Comparison of ENCODE assay signal across 1 cellular context in genomic region chr1:8878448-8879347, GRCh38.
TF ChIP-seq lines count a peak whose summit lies in the region.

Gene ENO1, minus strand, starts transcription at chr1:8878686. Its CDS starts 3,778 bp downstream, at chr1:8874908.

TF ChIP-seq in GM12878, 131 proteins besides CTCF, POLR2A, EP300 and RAD21 (continued from another document and continues in another):
- no peak for TF ChIP-seq RCOR1 (conservative IDR thresholded peaks at IDR 0.05; ENCODE audit: low read depth, low read length)
- peak; percentile 85; the same call in 1 of the 2 replicates for TF ChIP-seq SMARCA5 (IDR thresholded peaks at IDR 0.05)
- TF ChIP-seq E2F4 (IDR thresholded peaks at IDR 0.05; ENCODE audit: low read depth, low read length), result no peak
- no peak for TF ChIP-seq EZH2 (IDR thresholded peaks at IDR 0.05; ENCODE audit: borderline replicate concordance, control insufficient read depth, low read depth, low read length)
- peak; percentile 52; the same call in 1 of the 2 replicates for TF ChIP-seq RELB (IDR thresholded peaks at IDR 0.05; ENCODE audit: low read depth)
- TF ChIP-seq ZSCAN29 (IDR thresholded peaks at IDR 0.05), result peak; percentile 43; the same call in 1 of the 2 replicates
- no peak for TF ChIP-seq SKIL (IDR thresholded peaks at IDR 0.05; ENCODE audit: low read depth, poor library complexity, severe bottlenecking)
- peak; percentile 72 for TF ChIP-seq SPI1 (IDR thresholded peaks at IDR 0.05; ENCODE audit: borderline replicate concordance, insufficient read depth, low read depth, low read length)
- no peak for TF ChIP-seq IKZF2 (IDR thresholded peaks at IDR 0.05)
- TF ChIP-seq REST (IDR thresholded peaks at IDR 0.05; ENCODE audit: low read depth, low read length), result 0 out of 2 replicates have a peak, but pooled peaks have one; percentile 11
- TF ChIP-seq CBX3 (IDR thresholded peaks at IDR 0.05; ENCODE audit: borderline replicate concordance, low read depth), result no peak
- peak; percentile 92 for TF ChIP-seq CHD2 (IDR thresholded peaks at IDR 0.05; ENCODE audit: borderline replicate concordance, low read depth, low read length)
- TF ChIP-seq BCL3 (IDR thresholded peaks at IDR 0.05; ENCODE audit: borderline replicate concordance, insufficient read depth, low read depth, low read length, poor library complexity, severe bottlenecking), result peak; percentile 33
- TF ChIP-seq NKRF (conservative IDR thresholded peaks at IDR 0.05), result no peak; the same call in 1 of the 2 replicates
- peak; percentile 87 for TF ChIP-seq ATF3 (IDR thresholded peaks at IDR 0.05; ENCODE audit: borderline replicate concordance, extremely low read depth, low read depth, low read length)
- peak; percentile 93 for TF ChIP-seq BACH1 (IDR thresholded peaks at IDR 0.05; ENCODE audit: borderline replicate concordance)
- TF ChIP-seq PAX8 (IDR thresholded peaks at IDR 0.05), result no peak
- no peak for TF ChIP-seq SUPT20H (IDR thresholded peaks at IDR 0.05; ENCODE audit: borderline replicate concordance, control insufficient read depth, low read depth, low read length)
- no peak for TF ChIP-seq STAT3 (IDR thresholded peaks at IDR 0.05; ENCODE audit: low read depth, low read length)
- TF ChIP-seq GATAD2B (conservative IDR thresholded peaks at IDR 0.05; ENCODE audit: low read depth), result peak; percentile 89
- no peak for TF ChIP-seq TCF7 (IDR thresholded peaks at IDR 0.05; ENCODE audit: borderline replicate concordance)
- TF ChIP-seq USF2 (IDR thresholded peaks at IDR 0.05; ENCODE audit: borderline replicate concordance, low read depth, low read length), result peak; percentile 90
- TF ChIP-seq MLLT1 (IDR thresholded peaks at IDR 0.05), result peak; percentile 52; the same call in 1 of the 2 replicates
- TF ChIP-seq NR2F1 (conservative IDR thresholded peaks at IDR 0.05), result peak; percentile 95
- TF ChIP-seq TARDBP (IDR thresholded peaks at IDR 0.05; ENCODE audit: borderline replicate concordance), result no peak
- TF ChIP-seq ESRRA (IDR thresholded peaks at IDR 0.05; ENCODE audit: low read length), result no peak; the same call in 1 of the 2 replicates
- no peak for TF ChIP-seq MYB (IDR thresholded peaks at IDR 0.05; ENCODE audit: borderline replicate concordance, low read depth, low read length)
- peak; percentile 94 for TF ChIP-seq CBFB (IDR thresholded peaks at IDR 0.05; ENCODE audit: low read depth)
- TF ChIP-seq NR2C2 (IDR thresholded peaks at IDR 0.05; ENCODE audit: borderline replicate concordance, control insufficient read depth, insufficient read length, low read depth), result no peak
- peak; percentile 72 for TF ChIP-seq MYC (IDR thresholded peaks at IDR 0.05; ENCODE audit: insufficient read depth, insufficient read length, insufficient replicate concordance, low read length, severe bottlenecking)
- TF ChIP-seq MXI1 (IDR thresholded peaks at IDR 0.05; ENCODE audit: low read depth, low read length), result peak; percentile 89
- peak; percentile 69; the same call in 1 of the 2 replicates for TF ChIP-seq SIN3A (IDR thresholded peaks at IDR 0.05; ENCODE audit: low read depth, low read length)
- TF ChIP-seq TBL1XR1 (IDR thresholded peaks at IDR 0.05; ENCODE audit: low read depth, low read length), result peak; percentile 35
- TF ChIP-seq E2F8 (IDR thresholded peaks at IDR 0.05; ENCODE audit: low read depth, partially characterized antibody), result no peak
- peak in 1 of 2 experiments; percentile 64; a peak in 1 of 4 replicates for TF ChIP-seq SRF (IDR thresholded peaks at IDR 0.05; ENCODE audit: low read depth in 2 of 2, low read length in 2 of 2)
- peak; percentile 54 for TF ChIP-seq FOXK2 (IDR thresholded peaks at IDR 0.05)
- peak; percentile 86 for TF ChIP-seq ZNF207 (IDR thresholded peaks at IDR 0.05; ENCODE audit: borderline replicate concordance)
- no peak for TF ChIP-seq HSF1 (IDR thresholded peaks at IDR 0.05; ENCODE audit: low read depth, low read length)
- no peak for TF ChIP-seq MEF2B (IDR thresholded peaks at IDR 0.05; ENCODE audit: partially characterized antibody, poor library complexity, severe bottlenecking)
- peak; percentile 97 for TF ChIP-seq POLR2AphosphoS2 (IDR thresholded peaks at IDR 0.05; ENCODE audit: low read depth, low read length)
- no peak for TF ChIP-seq KDM1A (IDR thresholded peaks at IDR 0.05; ENCODE audit: borderline replicate concordance)
